In genomic region chr22:31400023-31400397, GRCh38 we compare ENCODE assay signal across 8 cellular contexts. TPM values are rescaled to one million over a fixed set of nuclear protein-coding genes. Genes with fewer than 3 reads are reported as not detected.
DNase-seq lines count a peak whose midpoint lies in the region; TF ChIP-seq lines count a peak whose summit lies in the region.

No MANE protein-coding gene starts in this region.

- H3K4me3 Mint-ChIP-seq in endothelial cell (ENCODE audit: unreplicated experiment) (peak overlapping the region; percentile 98), nephron progenitor cell (peak overlapping the region; percentile 94)

- DNase-seq in GM12864 (ENCODE audit: low read depth): no peak
- DNase-seq in RKO (ENCODE audit: low spot score): peak; percentile 56
- DNase-seq in endothelial cell (ENCODE audit: low spot score): no peak
- DNase-seq in nephron progenitor cell: peak; percentile 8
- no peak for DNase-seq in COR-L47 (lab: John Stamatoyannopoulos, UW)
- no peak for DNase-seq in NOMO-1 (lab: John Stamatoyannopoulos, UW; ENCODE audit: unreplicated experiment in 2 of 2)
- DNase-seq in NCI-H526 treated with DMSO at 0.1 percent for 48 hours (lab: John Stamatoyannopoulos, UW): no peak
- no peak for DNase-seq in activated effector memory CD4-positive, alpha-beta T cell treated with anti-CD3 and anti-CD28 coated beads, Interleukin-2, amount 50 U/mL, for 16 hours

- peak overlapping the region; percentile 90 for H3K27ac Mint-ChIP-seq in endothelial cell (ENCODE audit: unreplicated experiment)
- peak overlapping the region; percentile 97 for H3K27ac Mint-ChIP-seq in nephron progenitor cell

- no peaks in the 10 kb centered on the region for H3K27me3 Mint-ChIP-seq in endothelial cell (ENCODE audit: unreplicated experiment)
- H3K27me3 Mint-ChIP-seq in nephron progenitor cell (ENCODE audit: low read depth, poor library complexity): no peaks in the 10 kb centered on the region

- H3K9me3 Mint-ChIP-seq in endothelial cell (ENCODE audit: unreplicated experiment) (no peaks in the 10 kb centered on the region), nephron progenitor cell (no peaks in the 10 kb centered on the region)

- TF ChIP-seq CTCF in GM12864 (IDR thresholded peaks at IDR 0.05; ENCODE audit: low read depth, low read length, missing control alignments): no peak
- no peak for TF ChIP-seq CTCF in endothelial cell (IDR thresholded peaks at IDR 0.05; ENCODE audit: unreplicated experiment)
- no peak for TF ChIP-seq CTCF in nephron progenitor cell (IDR thresholded peaks at IDR 0.05)

- H3K4me1 Mint-ChIP-seq in endothelial cell (ENCODE audit: unreplicated experiment) (peaks cover 8% of the 10 kb centered on the region), nephron progenitor cell (peaks cover 32% of the 10 kb centered on the region)

- H3K36me3 Mint-ChIP-seq in endothelial cell (ENCODE audit: low read depth, unreplicated experiment): peaks cover 17% of the 10 kb centered on the region
- H3K36me3 Mint-ChIP-seq in nephron progenitor cell (ENCODE audit: low read depth): peaks cover 27% of the 10 kb centered on the region

- H3K4me3 ChIP-seq in GM12864 (ENCODE audit: low read depth, low read length): peak overlapping the region; percentile 81

RNA-seq across cellular contexts. Expression of gene DRG1, which starts 0.6 kb away (rescaled TPM):
- total RNA-seq in endothelial cell (ENCODE audit: unreplicated experiment): 55.6 TPM

RNA-seq across cellular contexts. Expression of gene PATZ1, which starts 53.9 kb away (rescaled TPM):
- 54.0 TPM for total RNA-seq in endothelial cell (ENCODE audit: unreplicated experiment)

Comparison
In these comparisons a context has a peak if more than half of its experiments do, and no peak if none do; other contexts are left out.
1. DNase-seq: peak in RKO (single experiment) and nephron progenitor cell (single experiment); none in GM12864 (single experiment), endothelial cell (single experiment), COR-L47 (single experiment), NOMO-1 (0 of 2), NCI-H526 treated with DMSO at 0.1 percent for 48 hours (single experiment) and activated effector memory CD4-positive, alpha-beta T cell treated with anti-CD3 and anti-CD28 coated beads, Interleukin-2, amount 50 U/mL, for 16 hours (single experiment).